ENCODE assay signal across 21 cellular contexts in genomic region chr13:67971291-67971690, GRCh38.
DNase-seq lines count a peak whose midpoint lies in the region; FAIRE-seq and TF ChIP-seq lines count a peak whose summit lies in the region.
"Had no signal": no experiment of that assay in that cellular context is flagged by ENCODE, and none has a peak within 500 bp of the region (broad histone marks: within the 10 kb centered on the region; RNA-seq: fewer than 3 reads in every experiment).

No MANE protein-coding gene starts in this region.

- H2BK5ac ChIP-seq in H1 (ENCODE audit: low read depth, low read length) = no peak overlapping the region
- H2BK5ac ChIP-seq in neuronal stem cell (ENCODE audit: low read length) = no peak overlapping the region

- peak overlapping the region; percentile 49; the same call in 1 of the 2 replicates for H2AFZ ChIP-seq in Karpas-422 (ENCODE audit: low read length)
- H2AFZ ChIP-seq in H1 (ENCODE audit: low read length) = peak overlapping the region; percentile 91
- peak overlapping the region; percentile 54 for H2AFZ ChIP-seq in neuronal stem cell (ENCODE audit: low read length)

- TF ChIP-seq POLR2A in H1 (IDR thresholded peaks at IDR 0.05; ENCODE audit: control extremely low read depth in 1 of 2, low read depth in 2 of 2, low read length in 2 of 2) = no peak

- no peak overlapping the region for H3K4me3 Mint-ChIP-seq in activated CD4-positive, alpha-beta memory T cell treated with anti-CD3 and anti-CD28 coated beads for 36 hours
- H3K4me3 Mint-ChIP-seq: CD4-positive, CD25-positive, alpha-beta regulatory T cell had no signal

- intact Hi-C loops in activated CD4-positive, alpha-beta memory T cell treated with anti-CD3 and anti-CD28 coated beads for 36 hours (cut with micrococcal nuclease) = no loop called here

- H3K23me2 ChIP-seq in H1 (ENCODE audit: low read depth, low read length) = no peaks in the 10 kb centered on the region

- H4K5ac ChIP-seq in H1 (ENCODE audit: insufficient read length, low read depth, low read length) = no peak overlapping the region

- H3K14ac ChIP-seq in H1 (ENCODE audit: insufficient read length) (no peak overlapping the region), neuronal stem cell (ENCODE audit: low read length) (no peak overlapping the region)

- no peak for TF ChIP-seq RAD21 in H1 (IDR thresholded peaks at IDR 0.05 in 1 of 2, conservative IDR thresholded peaks at IDR 0.05 in 1 of 2; ENCODE audit: low read depth in 2 of 2, low read length in 2 of 2)

- H3K4me2 ChIP-seq in Karpas-422 (ENCODE audit: low read depth, low read length, poor library complexity, severe bottlenecking) (no peak overlapping the region), H1 (ENCODE audit: insufficient read depth in 1 of 2, low read depth in 2 of 2, low read length in 2 of 2) (no peak overlapping the region), neuronal stem cell (ENCODE audit: insufficient read depth, low read length, poor library complexity, severe bottlenecking) (no peak overlapping the region)

- CTCF ChIA-PET in H1 (lab: Charles Lee; ENCODE audit: partially characterized antibody) = no interaction called here
- CTCF ChIA-PET in activated CD4-positive, alpha-beta memory T cell treated with anti-CD3 and anti-CD28 coated beads for 36 hours (lab: Charles Lee) = interaction anchor here (0.6 kb wide), 1 partner anchor 878 kb away, joined by 5 read pairs; no protein-coding TSS in a partner anchor

- H3K79me2 ChIP-seq in Karpas-422 (ENCODE audit: low read length) (no peaks in the 10 kb centered on the region), H1 (ENCODE audit: control insufficient read depth in 1 of 2, insufficient read depth in 2 of 2, low read length in 2 of 2) (no peaks in the 10 kb centered on the region)

- H2BK20ac ChIP-seq in H1 (ENCODE audit: low read length) = no peak overlapping the region

- no peaks in the 10 kb centered on the region for H3K79me1 ChIP-seq in H1 (ENCODE audit: low read depth, low read length)
- no peaks in the 10 kb centered on the region for H3K79me1 ChIP-seq in neuronal stem cell (ENCODE audit: low read depth, low read length)

- WGBS in H1 (ENCODE audit: extremely low coverage in 1 of 2, insufficient coverage in 1 of 2, insufficient read length in 1 of 2, insufficient replicate concordance in 2 of 2, low coverage in 1 of 2, low lambda C conversion rate in 2 of 2, missing lambda C conversion rate in 1 of 2), 2 experiments = 92% methylated on average over 5 of the region's 5 CpGs; no CpG with 5 or more reads in 1 of the 2 experiments
- WGBS in neuronal stem cell (ENCODE audit: extremely low coverage in 2 of 2, insufficient read length in 2 of 2, insufficient replicate concordance in 1 of 2), 2 donors = no CpG with 5 or more reads among the region's 5 CpGs

- H4K20me1 ChIP-seq in Karpas-422 (ENCODE audit: insufficient read depth, low read depth, low read length) (no peaks in the 10 kb centered on the region), H1 (replicated peaks in 1 of 2; ENCODE audit: control insufficient read depth in 1 of 2, insufficient read depth in 2 of 2, low read length in 2 of 2) (no peaks in the 10 kb centered on the region)

- H3K27me3 ChIP-seq in Karpas-422 (ENCODE audit: low read length) (no peaks in the 10 kb centered on the region), H1 (replicated peaks in 1 of 4; ENCODE audit: control insufficient read depth in 3 of 4, extremely low read depth in 1 of 4, insufficient read depth in 3 of 4, low read length in 3 of 4) (no peaks in the 10 kb centered on the region), neuronal stem cell (ENCODE audit: control insufficient read depth in 3 of 3, insufficient read depth in 3 of 3, low read depth in 1 of 3, low read length in 3 of 3) (no peaks in the 10 kb centered on the region)
- H3K27me3 ChIP-seq: MG63 had no signal

- H3K18ac ChIP-seq in H1 (ENCODE audit: extremely low read depth, low read length) (no peak overlapping the region), neuronal stem cell (ENCODE audit: low read length) (no peak overlapping the region)

- no peaks in the 10 kb centered on the region for H3K9me2 ChIP-seq in Karpas-422 (replicated peaks; ENCODE audit: insufficient read depth, low read length)

- H3K23ac ChIP-seq in H1 (ENCODE audit: insufficient read length) (no peak overlapping the region), neuronal stem cell (ENCODE audit: low read depth, low read length, poor library complexity) (no peak overlapping the region)

- H3K9ac ChIP-seq in Karpas-422 (ENCODE audit: low read length) (no peak overlapping the region), H1 (replicated peaks in 1 of 4; ENCODE audit: extremely low read depth in 1 of 4, low read depth in 3 of 4, low read length in 3 of 4) (no peak overlapping the region), neuronal stem cell (ENCODE audit: low read depth, low read length, poor library complexity) (no peak overlapping the region)

- no peak overlapping the region for H4K8ac ChIP-seq in H1 (ENCODE audit: extremely low read depth, insufficient read depth, low read length)
- H4K8ac ChIP-seq in neuronal stem cell (ENCODE audit: low read depth, low read length) = no peak overlapping the region

- peaks cover 5% of the 10 kb centered on the region for H3K9me3 Mint-ChIP-seq in activated CD4-positive, alpha-beta memory T cell treated with anti-CD3 and anti-CD28 coated beads for 36 hours

- H3K36me3 Mint-ChIP-seq in activated CD4-positive, alpha-beta memory T cell treated with anti-CD3 and anti-CD28 coated beads for 36 hours = no peaks in the 10 kb centered on the region
- H3K36me3 Mint-ChIP-seq: CD4-positive, CD25-positive, alpha-beta regulatory T cell had no signal

- H3K27ac Mint-ChIP-seq in activated CD4-positive, alpha-beta memory T cell treated with anti-CD3 and anti-CD28 coated beads for 36 hours = no peak overlapping the region
- H3K27ac Mint-ChIP-seq: CD4-positive, CD25-positive, alpha-beta regulatory T cell had no signal

- no peak overlapping the region for H3K56ac ChIP-seq in H1 (replicated peaks; ENCODE audit: insufficient read length, low read depth, low read length)

- no peaks in the 10 kb centered on the region for H3K27me3 Mint-ChIP-seq in activated CD4-positive, alpha-beta memory T cell treated with anti-CD3 and anti-CD28 coated beads for 36 hours
- H3K27me3 Mint-ChIP-seq: CD4-positive, CD25-positive, alpha-beta regulatory T cell had no signal

- no peak overlapping the region for H3K4ac ChIP-seq in H1 (replicated peaks; ENCODE audit: insufficient read length, low read depth, low read length)
- H3K4ac ChIP-seq in neuronal stem cell (ENCODE audit: low read length) = no peak overlapping the region

- POLR2A ChIA-PET in H1 (lab: Charles Lee; ENCODE audit: partially characterized antibody) = interaction anchor here (0.6 kb wide), 1 partner anchor 650 kb away, joined by 3 read pairs; no protein-coding TSS in a partner anchor
- POLR2A ChIA-PET in activated CD4-positive, alpha-beta memory T cell treated with anti-CD3 and anti-CD28 coated beads for 36 hours (lab: Charles Lee) = no interaction called here

- H3K4me1 Mint-ChIP-seq in activated CD4-positive, alpha-beta memory T cell treated with anti-CD3 and anti-CD28 coated beads for 36 hours (ENCODE audit: low read depth) = no peaks in the 10 kb centered on the region
- H3K4me1 Mint-ChIP-seq: CD4-positive, CD25-positive, alpha-beta regulatory T cell had no signal

- no peak for FAIRE-seq in H1 (lab: Jason Lieb, UNC)
- FAIRE-seq: D721Med, GM12878, HepG2 had no signal

- H2BK120ac ChIP-seq in H1 (replicated peaks; ENCODE audit: low read depth, low read length) (no peak overlapping the region), neuronal stem cell (ENCODE audit: low read depth, low read length) (no peak overlapping the region)

- no peaks in the 10 kb centered on the region for H3K4me1 ChIP-seq in Karpas-422 (ENCODE audit: low read length)
- H3K4me1 ChIP-seq in H1 (replicated peaks in 1 of 4; ENCODE audit: control insufficient read depth in 3 of 4, insufficient read depth in 4 of 4, low read length in 3 of 4) = peaks cover 0 to 2% (median 0%) of the 10 kb centered on the region in 4 experiments; a peak in 1 of 7 replicates
- H3K4me1 ChIP-seq in neuronal stem cell (ENCODE audit: control insufficient read depth in 2 of 2, insufficient read depth in 1 of 2, low read depth in 1 of 2, low read length in 2 of 2) = peaks cover 0 to 1% of the 10 kb centered on the region in 2 donors

- no peak overlapping the region for H3K4me3 ChIP-seq in Karpas-422 (ENCODE audit: low read length)
- no peak overlapping the region for H3K4me3 ChIP-seq in H1 (ENCODE audit: extremely low read depth in 1 of 4, insufficient read depth in 2 of 4, low read depth in 3 of 4, low read length in 4 of 4)
- no peak overlapping the region for H3K4me3 ChIP-seq in neuronal stem cell (ENCODE audit: low read length in 2 of 2)
- H3K4me3 ChIP-seq: GM12878, MG63 had no signal

- H2BK12ac ChIP-seq in H1 (ENCODE audit: low read depth, low read length) (no peak overlapping the region), neuronal stem cell (ENCODE audit: low read length) (no peak overlapping the region)

- H3K36me3 ChIP-seq in Karpas-422 (ENCODE audit: insufficient read depth, low read length) = no peaks in the 10 kb centered on the region
- H3K36me3 ChIP-seq in H1 (ENCODE audit: control insufficient read depth in 2 of 4, insufficient read depth in 4 of 4, low read length in 3 of 4) = no peaks in the 10 kb centered on the region
- H3K36me3 ChIP-seq in neuronal stem cell (replicated peaks in 1 of 2; ENCODE audit: control insufficient read depth in 2 of 2, insufficient read depth in 2 of 2, low read length in 2 of 2) = no peaks in the 10 kb centered on the region
- H3K36me3 ChIP-seq: MG63 had no signal

- TF ChIP-seq EP300 in H1 (IDR thresholded peaks at IDR 0.05; ENCODE audit: borderline replicate concordance in 1 of 2, low read depth in 2 of 2, low read length in 2 of 2) = no peak

- no peaks in the 10 kb centered on the region for H3K9me3 ChIP-seq in Karpas-422 (ENCODE audit: low read length)
- H3K9me3 ChIP-seq in H1 (ENCODE audit: insufficient read depth in 2 of 2, low read depth in 1 of 2, low read length in 1 of 2) = no peaks in the 10 kb centered on the region
- H3K9me3 ChIP-seq in neuronal stem cell (replicated peaks in 1 of 2; ENCODE audit: control insufficient read depth in 2 of 2, insufficient read depth in 1 of 2, low read depth in 1 of 2, low read length in 2 of 2) = no peaks in the 10 kb centered on the region
- H3K9me3 ChIP-seq: MG63 had no signal

- DNase-seq in A172 (ENCODE audit: low spot score) (peak; percentile 8), Karpas-422 (no peak), H1 (ENCODE audit: low read depth in 1 of 2, low spot score in 2 of 2) (no peak), neuronal stem cell (ENCODE audit: low spot score) (no peak), Kasumi-1 (lab: John Stamatoyannopoulos, UW) (no peak)
- DNase-seq in activated CD4-positive, alpha-beta memory T cell treated with anti-CD3 and anti-CD28 coated beads for 36 hours = no peak
- DNase-seq in stimulated activated CD4-positive, alpha-beta T cell treated with anti-CD3 and anti-CD28 coated beads, Interleukin-12 subunit alpha, Interleukin-12 subunit beta, amount 100 ng/mL, for 4 hours = no peak
- DNase-seq: ACHN; CD4-positive, CD25-positive, alpha-beta regulatory T cell; DMS53; GOT3; MG63; NCI-H2029; NCI-H446 treated with DMSO at 0.1 percent for 48 hours; NCI-H526 treated with DMSO at 0.1 percent for 48 hours; Right ventricle myocardium superior; RPMI8226 had no signal

- H3K27ac ChIP-seq in Karpas-422 (ENCODE audit: low read length) (no peak overlapping the region), H1 (ENCODE audit: low read depth, low read length) (no peak overlapping the region), neuronal stem cell (replicated peaks; ENCODE audit: low read length) (no peak overlapping the region)
- H3K27ac ChIP-seq: 22Rv1 had no signal

- no peak overlapping the region for H4K91ac ChIP-seq in H1 (replicated peaks; ENCODE audit: insufficient read length, low read length)
- no peak overlapping the region for H4K91ac ChIP-seq in neuronal stem cell (ENCODE audit: low read depth, low read length, poor library complexity)

- TF ChIP-seq CTCF in H1 (IDR thresholded peaks at IDR 0.05; ENCODE audit: control extremely low read depth in 1 of 3, insufficient read depth in 1 of 3, low read depth in 1 of 3, low read length in 3 of 3) = no peak

- H2AK5ac ChIP-seq in H1 (ENCODE audit: low read depth, low read length) (no peak overlapping the region), neuronal stem cell (ENCODE audit: low read depth, low read length) (no peak overlapping the region)

- H2BK15ac ChIP-seq in H1 (ENCODE audit: low read length) (no peak overlapping the region), neuronal stem cell (ENCODE audit: low read length) (no peak overlapping the region)
